In genomic region chr12:100970894-100971293, GRCh38 we compare ENCODE assay signal across 30 cellular contexts.
"Had no signal": no experiment of that assay in that cellular context is flagged by ENCODE, and none has a peak within 500 bp of the region (broad histone marks: within the 10 kb centered on the region; RNA-seq: fewer than 3 reads in every experiment).

No MANE protein-coding gene starts in this region.

- H3K27me3 ChIP-seq: ascending aorta, breast epithelium, cardiac muscle cell, colonic mucosa, heart left ventricle had no signal

- FAIRE-seq: frontal cortex had no signal

- H3K36me3 ChIP-seq: ascending aorta, breast epithelium, cardiac muscle cell, colonic mucosa, heart left ventricle had no signal

- H3K9me3 ChIP-seq: ascending aorta, breast epithelium, colonic mucosa, heart left ventricle had no signal

- H3K27ac ChIP-seq: ascending aorta, breast epithelium, cardiac muscle cell, colonic mucosa, heart left ventricle had no signal

- DNase-seq: activated CD4-positive, alpha-beta memory T cell treated with anti-CD3 and anti-CD28 coated beads, Interleukin-2, amount 10 ng/mL, durations not matched to agents 7 days and 5 days; activated CD4-positive, alpha-beta T cell treated with anti-CD3 and anti-CD28 coated beads for 1 hour; activated CD4-positive, alpha-beta T cell treated with anti-CD3 and anti-CD28 coated beads for 4 hours; activated CD4-positive, alpha-beta T cell treated with anti-CD3 and anti-CD28 coated beads, Interleukin-2, amount 10 ng/mL, durations not matched to agents 7 days and 5 days; activated CD4-positive, alpha-beta T cell treated with anti-CD3 and anti-CD28 coated beads, Interleukin-2, amount 50 U/mL, for 4 hours; activated CD8-positive, alpha-beta memory T cell treated with anti-CD3 and anti-CD28 coated beads, Interleukin-2, amount 50 U/mL, for 48 hours; activated gamma-delta T cell; activated naive CD4-positive, alpha-beta T cell; activated naive CD4-positive, alpha-beta T cell treated with anti-CD3 and anti-CD28 coated beads, Interleukin-2, amount 10 ng/mL, durations not matched to agents 7 days and 5 days; activated naive CD8-positive, alpha-beta T cell treated with anti-CD3 and anti-CD28 coated beads, Interleukin-2, amount 10 ng/mL, durations not matched to agents 7 days and 5 days; activated T-cell treated with anti-CD3 and anti-CD28 coated beads for 4 hours; activated T-cell treated with anti-CD3 and anti-CD28 coated beads, Interleukin-2, amount 50 U/mL, for 24 hours; activated T-cell treated with anti-CD3 and anti-CD28 coated beads, Interleukin-2, amount 50 U/mL, for 72 hours; central memory CD4-positive, alpha-beta T cell; cerebellar nuclear complex; colonic mucosa; effector CD8-positive, alpha-beta T cell; foreskin fibroblast; glutamatergic neuron; heart left ventricle; T-helper 17 cell; T1000 had no signal

- H3K4me1 Mint-ChIP-seq: activated CD4-positive, alpha-beta memory T cell treated with anti-CD3 and anti-CD28 coated beads, Interleukin-2, amount 10 ng/mL, durations not matched to agents 7 days and 5 days; activated CD4-positive, alpha-beta T cell treated with anti-CD3 and anti-CD28 coated beads, Interleukin-2, amount 10 ng/mL, durations not matched to agents 7 days and 5 days; activated naive CD4-positive, alpha-beta T cell treated with anti-CD3 and anti-CD28 coated beads, Interleukin-2, amount 10 ng/mL, durations not matched to agents 7 days and 5 days; activated naive CD8-positive, alpha-beta T cell treated with anti-CD3 and anti-CD28 coated beads, Interleukin-2, amount 10 ng/mL, durations not matched to agents 7 days and 5 days; T-helper 17 cell had no signal

- H3K27me3 Mint-ChIP-seq: activated CD4-positive, alpha-beta memory T cell treated with anti-CD3 and anti-CD28 coated beads, Interleukin-2, amount 10 ng/mL, durations not matched to agents 7 days and 5 days; activated naive CD4-positive, alpha-beta T cell treated with anti-CD3 and anti-CD28 coated beads, Interleukin-2, amount 10 ng/mL, durations not matched to agents 7 days and 5 days; activated naive CD8-positive, alpha-beta T cell treated with anti-CD3 and anti-CD28 coated beads, Interleukin-2, amount 10 ng/mL, durations not matched to agents 7 days and 5 days; activated T-cell treated with anti-CD3 and anti-CD28 coated beads, Interleukin-2, amount 50 U/mL, for 24 hours; brain; T-helper 17 cell had no signal

- H3K4me3 ChIP-seq: ascending aorta, breast epithelium, cardiac muscle cell, colonic mucosa, heart left ventricle had no signal

- H3K9me3 Mint-ChIP-seq: activated CD4-positive, alpha-beta memory T cell treated with anti-CD3 and anti-CD28 coated beads, Interleukin-2, amount 10 ng/mL, durations not matched to agents 7 days and 5 days; activated CD4-positive, alpha-beta T cell treated with anti-CD3 and anti-CD28 coated beads, Interleukin-2, amount 10 ng/mL, durations not matched to agents 7 days and 5 days; activated naive CD4-positive, alpha-beta T cell treated with anti-CD3 and anti-CD28 coated beads, Interleukin-2, amount 10 ng/mL, durations not matched to agents 7 days and 5 days; activated naive CD4-positive, alpha-beta T cell treated with anti-CD3 and anti-CD28 coated beads, Interleukin-2, amount 50 U/mL, for 72 hours; activated naive CD8-positive, alpha-beta T cell treated with anti-CD3 and anti-CD28 coated beads, Interleukin-2, amount 10 ng/mL, durations not matched to agents 7 days and 5 days; activated T-cell treated with anti-CD3 and anti-CD28 coated beads, Interleukin-2, amount 50 U/mL, for 24 hours; activated T-cell treated with anti-CD3 and anti-CD28 coated beads, Interleukin-2, amount 50 U/mL, for 72 hours; brain; T-helper 2 cell treated with Interferon-gamma antibody and Interleukin-4, amounts not matched to agents 5 μg/mL and 100 μg/mL, for 36 hours had no signal

- H3K4me1 ChIP-seq: ascending aorta, breast epithelium, colonic mucosa, heart left ventricle had no signal

- ATAC-seq: activated naive CD4-positive, alpha-beta T cell treated with anti-CD3 and anti-CD28 coated beads, Interleukin-2, amount 50 U/mL, for 72 hours; activated T-cell treated with anti-CD3 and anti-CD28 coated beads, Interleukin-2, amount 50 U/mL, for 72 hours; esophagus mucosa; heart left ventricle; T-helper 17 cell had no signal

- H3K4me3 Mint-ChIP-seq: activated CD4-positive, alpha-beta memory T cell treated with anti-CD3 and anti-CD28 coated beads, Interleukin-2, amount 10 ng/mL, durations not matched to agents 7 days and 5 days; activated CD4-positive, alpha-beta T cell treated with anti-CD3 and anti-CD28 coated beads, Interleukin-2, amount 10 ng/mL, durations not matched to agents 7 days and 5 days; activated naive CD4-positive, alpha-beta T cell treated with anti-CD3 and anti-CD28 coated beads, Interleukin-2, amount 10 ng/mL, durations not matched to agents 7 days and 5 days; activated naive CD8-positive, alpha-beta T cell treated with anti-CD3 and anti-CD28 coated beads, Interleukin-2, amount 10 ng/mL, durations not matched to agents 7 days and 5 days; activated T-cell treated with anti-CD3 and anti-CD28 coated beads, Interleukin-2, amount 50 U/mL, for 24 hours; activated T-cell treated with anti-CD3 and anti-CD28 coated beads, Interleukin-2, amount 50 U/mL, for 72 hours; brain; T-helper 2 cell treated with Interferon-gamma antibody and Interleukin-4, amounts not matched to agents 5 μg/mL and 100 μg/mL, for 36 hours had no signal

- H3K27ac Mint-ChIP-seq: activated CD4-positive, alpha-beta memory T cell treated with anti-CD3 and anti-CD28 coated beads, Interleukin-2, amount 10 ng/mL, durations not matched to agents 7 days and 5 days; activated CD4-positive, alpha-beta T cell treated with anti-CD3 and anti-CD28 coated beads, Interleukin-2, amount 10 ng/mL, durations not matched to agents 7 days and 5 days; activated naive CD4-positive, alpha-beta T cell treated with anti-CD3 and anti-CD28 coated beads, Interleukin-2, amount 10 ng/mL, durations not matched to agents 7 days and 5 days; activated naive CD4-positive, alpha-beta T cell treated with anti-CD3 and anti-CD28 coated beads, Interleukin-2, amount 50 U/mL, for 72 hours; activated naive CD8-positive, alpha-beta T cell treated with anti-CD3 and anti-CD28 coated beads, Interleukin-2, amount 10 ng/mL, durations not matched to agents 7 days and 5 days; activated T-cell treated with anti-CD3 and anti-CD28 coated beads, Interleukin-2, amount 50 U/mL, for 24 hours; activated T-cell treated with anti-CD3 and anti-CD28 coated beads, Interleukin-2, amount 50 U/mL, for 72 hours; brain; T-helper 17 cell; T-helper 2 cell treated with Interferon-gamma antibody and Interleukin-4, amounts not matched to agents 5 μg/mL and 100 μg/mL, for 36 hours had no signal

- H3K36me3 Mint-ChIP-seq: activated naive CD4-positive, alpha-beta T cell treated with anti-CD3 and anti-CD28 coated beads, Interleukin-2, amount 10 ng/mL, durations not matched to agents 7 days and 5 days; activated naive CD4-positive, alpha-beta T cell treated with anti-CD3 and anti-CD28 coated beads, Interleukin-2, amount 50 U/mL, for 72 hours; activated naive CD8-positive, alpha-beta T cell treated with anti-CD3 and anti-CD28 coated beads, Interleukin-2, amount 10 ng/mL, durations not matched to agents 7 days and 5 days had no signal
